In genomic region chr1:174333437-174333836, GRCh38 we compare ENCODE assay signal across 25 cellular contexts.
DNase-seq lines count a peak whose midpoint lies in the region; ATAC-seq, FAIRE-seq and TF ChIP-seq lines count a peak whose summit lies in the region.
"Had no signal": no experiment of that assay in that cellular context is flagged by ENCODE, and none has a peak within 500 bp of the region (broad histone marks: within the 10 kb centered on the region; RNA-seq: fewer than 3 reads in every experiment).

No MANE protein-coding gene starts in this region.

- peak overlapping the region; percentile 46; the same call in 1 of the 2 replicates for H3K9ac ChIP-seq in SU-DHL-6 (ENCODE audit: low read length)
- H3K9ac ChIP-seq: BLaER1 had no signal

- CTCF ChIA-PET in A549 (lab: Yijun Ruan, JAX): interaction anchor here (1.1 kb wide), 1 partner anchor 71 kb away, joined by 4 read pairs; no protein-coding TSS in a partner anchor
- CTCF ChIA-PET in HEK293 (lab: Yijun Ruan, JAX): interaction anchor here (0.7 kb wide), 1 partner anchor 63 kb away, joined by 3 read pairs; no protein-coding TSS in a partner anchor

- no peaks in the 10 kb centered on the region for H3K4me1 ChIP-seq in A549
- no peaks in the 10 kb centered on the region for H3K4me1 ChIP-seq in HEK293 (ENCODE audit: control insufficient read depth, insufficient read depth, low read length)
- H3K4me1 ChIP-seq: BE2C, BLaER1 had no signal

- no peak for ATAC-seq in A549

- peaks cover 66% of the 10 kb centered on the region for H3K79me2 ChIP-seq in SU-DHL-6 (ENCODE audit: insufficient read depth, low read length)

- no peaks in the 10 kb centered on the region for H3K36me3 Mint-ChIP-seq in nephron progenitor cell (ENCODE audit: low read depth)
- no peaks in the 10 kb centered on the region for H3K36me3 Mint-ChIP-seq in osteocyte (ENCODE audit: unreplicated experiment)

- POLR2A ChIA-PET in A549 (lab: Yijun Ruan, JAX) (no interaction called here), HEK293 (lab: Yijun Ruan, JAX) (no interaction called here)

- 79% methylated on average over 6 of the region's 6 CpGs for WGBS in A549 (ENCODE audit: missing lambda C conversion rate)

- no peaks in the 10 kb centered on the region for H3K36me3 ChIP-seq in HEK293 (ENCODE audit: control insufficient read depth in 2 of 2, insufficient read depth in 1 of 2, low read length in 2 of 2)
- H3K36me3 ChIP-seq in SU-DHL-6 (ENCODE audit: low read length): peaks cover 8% of the 10 kb centered on the region; the same call in 1 of the 2 replicates
- H3K36me3 ChIP-seq: BE2C, BLaER1 had no signal

- no peak for TF ChIP-seq CTCF in A549 (IDR thresholded peaks at IDR 0.05)
- TF ChIP-seq CTCF in HEK293 (tag by site-specific recombination; IDR thresholded peaks at IDR 0.05): no peak
- no peak for TF ChIP-seq CTCF in SU-DHL-6 (IDR thresholded peaks at IDR 0.05; ENCODE audit: insufficient read depth, low read length, poor library complexity, severe bottlenecking)
- no peak for TF ChIP-seq CTCF in nephron progenitor cell (IDR thresholded peaks at IDR 0.05)
- no peak for TF ChIP-seq CTCF in osteocyte (IDR thresholded peaks at IDR 0.05)

- no peaks in the 10 kb centered on the region for H3K4me1 Mint-ChIP-seq in nephron progenitor cell
- no peaks in the 10 kb centered on the region for H3K4me1 Mint-ChIP-seq in osteocyte (ENCODE audit: unreplicated experiment)
- H3K4me1 Mint-ChIP-seq: CD14-positive monocyte had no signal

- H3K4me3 Mint-ChIP-seq in nephron progenitor cell (no peak overlapping the region), osteocyte (ENCODE audit: unreplicated experiment) (no peak overlapping the region)
- H3K4me3 Mint-ChIP-seq: CD14-positive monocyte; CD4-positive, alpha-beta memory T cell; CD4-positive, CD25-positive, alpha-beta regulatory T cell; CD8-positive, alpha-beta memory T cell had no signal

- peak overlapping the region; percentile 23 for H3K27ac Mint-ChIP-seq in nephron progenitor cell
- no peak overlapping the region for H3K27ac Mint-ChIP-seq in osteocyte (ENCODE audit: unreplicated experiment)
- H3K27ac Mint-ChIP-seq: CD14-positive monocyte had no signal

- no peak for TF ChIP-seq RAD21 in A549 (conservative IDR thresholded peaks at IDR 0.05 in 1 of 2, IDR thresholded peaks at IDR 0.05 in 1 of 2)

- DNase-seq in A549 (ENCODE audit: low read depth in 1 of 2, low spot score in 1 of 2): no peak
- DNase-seq in nephron progenitor cell: no peak
- DNase-seq in osteocyte (ENCODE audit: extremely low spot score, unreplicated experiment): no peak
- DNase-seq in UCSD-AML1 (lab: John Stamatoyannopoulos, UW; ENCODE audit: unreplicated experiment): no peak
- no peak for DNase-seq in GM12892 (ENCODE audit: insufficient read length)
- DNase-seq: ACHN; BE2C; C1 segment of cervical spinal cord; CD4-positive, alpha-beta memory T cell; CD4-positive, CD25-positive, alpha-beta regulatory T cell; CD8-positive, alpha-beta memory T cell; COR-L47; DMS 273 treated with DMSO at 0.1 percent for 48 hours; DMS153; DMS53; DMS79; DND-41; EL; GDM1 had no signal

- no peak overlapping the region for H3K4me3 ChIP-seq in A549
- no peak overlapping the region for H3K4me3 ChIP-seq in HEK293 (ENCODE audit: low read depth, low read length)
- no peak overlapping the region for H3K4me3 ChIP-seq in SU-DHL-6 (ENCODE audit: insufficient read depth, low read length, poor library complexity, severe bottlenecking)
- H3K4me3 ChIP-seq: BLaER1 had no signal

- H3K9me3 ChIP-seq in A549: no peaks in the 10 kb centered on the region
- no peaks in the 10 kb centered on the region for H3K9me3 ChIP-seq in HEK293 (ENCODE audit: control insufficient read depth, insufficient read depth, low read depth, low read length)
- no peaks in the 10 kb centered on the region for H3K9me3 ChIP-seq in SU-DHL-6 (ENCODE audit: insufficient read depth, low read length)
- H3K9me3 ChIP-seq: BE2C had no signal

- peaks cover 3% of the 10 kb centered on the region for H3K9me3 Mint-ChIP-seq in nephron progenitor cell
- peaks cover 4% of the 10 kb centered on the region for H3K9me3 Mint-ChIP-seq in osteocyte (ENCODE audit: unreplicated experiment)
- H3K9me3 Mint-ChIP-seq: CD8-positive, alpha-beta memory T cell had no signal

- H4K20me1 ChIP-seq in SU-DHL-6 (ENCODE audit: low read depth, low read length): no peaks in the 10 kb centered on the region
- H4K20me1 ChIP-seq: BLaER1 had no signal

- H3K9me2 ChIP-seq in SU-DHL-6 (replicated peaks; ENCODE audit: insufficient read depth, low read length): no peaks in the 10 kb centered on the region

- H2AFZ ChIP-seq in SU-DHL-6 (ENCODE audit: low read depth, low read length, severe bottlenecking): no peak overlapping the region

- H3K27ac ChIP-seq in A549 (no peak overlapping the region), HEK293 (ENCODE audit: extremely low read depth, low read depth, low read length) (no peak overlapping the region), SU-DHL-6 (ENCODE audit: low read depth, low read length) (peak overlapping the region; percentile 88)
- H3K27ac ChIP-seq: 22Rv1, BLaER1 had no signal

- FAIRE-seq in A549 (lab: Jason Lieb, UNC) (no peak), GM12892 (lab: Jason Lieb, UNC) (no peak)
- FAIRE-seq: GM12891 had no signal

- no peak for TF ChIP-seq EP300 in A549 (IDR thresholded peaks at IDR 0.05)

- no peaks in the 10 kb centered on the region for H3K27me3 ChIP-seq in SU-DHL-6 (ENCODE audit: low read length)
- H3K27me3 ChIP-seq: BE2C, BLaER1 had no signal

- H3K27me3 Mint-ChIP-seq in nephron progenitor cell (ENCODE audit: low read depth, poor library complexity): no peaks in the 10 kb centered on the region
- H3K27me3 Mint-ChIP-seq in osteocyte (ENCODE audit: unreplicated experiment): no peaks in the 10 kb centered on the region
- H3K27me3 Mint-ChIP-seq: CD4-positive, alpha-beta memory T cell; CD4-positive, CD25-positive, alpha-beta regulatory T cell; CD8-positive, alpha-beta memory T cell had no signal

- TF ChIP-seq POLR2A in A549 (IDR thresholded peaks at IDR 0.05; ENCODE audit: low read length): no peak
- TF ChIP-seq POLR2A in GM12892 (IDR thresholded peaks at IDR 0.05; ENCODE audit: low read depth, low read length): no peak

- H3K4me2 ChIP-seq in A549 (no peak overlapping the region), SU-DHL-6 (ENCODE audit: low read depth, low read length, poor library complexity, severe bottlenecking) (peak overlapping the region; percentile 87)
- H3K4me2 ChIP-seq: BLaER1 had no signal

- peaks cover 81% of the 10 kb centered on the region for H3F3A ChIP-seq in SU-DHL-6 (ENCODE audit: insufficient read depth)

TF ChIP-seq in A549, 52 proteins besides CTCF, POLR2A, EP300 and RAD21 (continues in another document):
- TF ChIP-seq SMC3 (IDR thresholded peaks at IDR 0.05) (no peak), ZSCAN20 (CRISPR knock-in tag; IDR thresholded peaks at IDR 0.05) (no peak), ESRRA (IDR thresholded peaks at IDR 0.05; ENCODE audit: borderline replicate concordance, low read length) (no peak), MAFK (IDR thresholded peaks at IDR 0.05; ENCODE audit: partially characterized antibody) (no peak), EHMT2 (IDR thresholded peaks at IDR 0.05; ENCODE audit: low read depth) (peak; percentile 55; the same call in 1 of the 2 replicates), TP53 (CRISPR knock-in tag; IDR thresholded peaks at IDR 0.05) (no peak)

TF ChIP-seq in HEK293, 187 proteins besides CTCF, POLR2A, EP300 and RAD21:
- TF ChIP-seq ZNF548 (tag by site-specific recombination; IDR thresholded peaks at IDR 0.05) (no peak), GLIS1 (tag by site-specific recombination; IDR thresholded peaks at IDR 0.05) (no peak), ZFP41 (tag by site-specific recombination; IDR thresholded peaks at IDR 0.05; ENCODE audit: borderline replicate concordance) (no peak)
- TF ChIP-seq, protein P1, sequence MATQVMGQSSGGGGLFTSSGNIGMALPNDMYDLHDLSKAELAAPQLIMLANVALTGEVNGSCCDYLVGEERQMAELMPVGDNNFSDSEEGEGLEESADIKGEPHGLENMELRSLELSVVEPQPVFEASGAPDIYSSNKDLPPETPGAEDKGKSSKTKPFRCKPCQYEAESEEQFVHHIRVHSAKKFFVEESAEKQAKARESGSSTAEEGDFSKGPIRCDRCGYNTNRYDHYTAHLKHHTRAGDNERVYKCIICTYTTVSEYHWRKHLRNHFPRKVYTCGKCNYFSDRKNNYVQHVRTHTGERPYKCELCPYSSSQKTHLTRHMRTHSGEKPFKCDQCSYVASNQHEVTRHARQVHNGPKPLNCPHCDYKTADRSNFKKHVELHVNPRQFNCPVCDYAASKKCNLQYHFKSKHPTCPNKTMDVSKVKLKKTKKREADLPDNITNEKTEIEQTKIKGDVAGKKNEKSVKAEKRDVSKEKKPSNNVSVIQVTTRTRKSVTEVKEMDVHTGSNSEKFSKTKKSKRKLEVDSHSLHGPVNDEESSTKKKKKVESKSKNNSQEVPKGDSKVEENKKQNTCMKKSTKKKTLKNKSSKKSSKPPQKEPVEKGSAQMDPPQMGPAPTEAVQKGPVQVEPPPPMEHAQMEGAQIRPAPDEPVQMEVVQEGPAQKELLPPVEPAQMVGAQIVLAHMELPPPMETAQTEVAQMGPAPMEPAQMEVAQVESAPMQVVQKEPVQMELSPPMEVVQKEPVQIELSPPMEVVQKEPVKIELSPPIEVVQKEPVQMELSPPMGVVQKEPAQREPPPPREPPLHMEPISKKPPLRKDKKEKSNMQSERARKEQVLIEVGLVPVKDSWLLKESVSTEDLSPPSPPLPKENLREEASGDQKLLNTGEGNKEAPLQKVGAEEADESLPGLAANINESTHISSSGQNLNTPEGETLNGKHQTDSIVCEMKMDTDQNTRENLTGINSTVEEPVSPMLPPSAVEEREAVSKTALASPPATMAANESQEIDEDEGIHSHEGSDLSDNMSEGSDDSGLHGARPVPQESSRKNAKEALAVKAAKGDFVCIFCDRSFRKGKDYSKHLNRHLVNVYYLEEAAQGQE (tag by site-specific recombination; IDR thresholded peaks at IDR 0.05): peak; percentile 68
